8 cellular contexts compared by ENCODE assay signal in genomic region chr3:49719214-49719884, GRCh38. TPM values are rescaled to one million over a fixed set of nuclear protein-coding genes. Genes with fewer than 3 reads are reported as not detected.
DNase-seq lines count a peak whose midpoint lies in the region; ATAC-seq lines count a peak whose summit lies in the region.

A gene with protein sequence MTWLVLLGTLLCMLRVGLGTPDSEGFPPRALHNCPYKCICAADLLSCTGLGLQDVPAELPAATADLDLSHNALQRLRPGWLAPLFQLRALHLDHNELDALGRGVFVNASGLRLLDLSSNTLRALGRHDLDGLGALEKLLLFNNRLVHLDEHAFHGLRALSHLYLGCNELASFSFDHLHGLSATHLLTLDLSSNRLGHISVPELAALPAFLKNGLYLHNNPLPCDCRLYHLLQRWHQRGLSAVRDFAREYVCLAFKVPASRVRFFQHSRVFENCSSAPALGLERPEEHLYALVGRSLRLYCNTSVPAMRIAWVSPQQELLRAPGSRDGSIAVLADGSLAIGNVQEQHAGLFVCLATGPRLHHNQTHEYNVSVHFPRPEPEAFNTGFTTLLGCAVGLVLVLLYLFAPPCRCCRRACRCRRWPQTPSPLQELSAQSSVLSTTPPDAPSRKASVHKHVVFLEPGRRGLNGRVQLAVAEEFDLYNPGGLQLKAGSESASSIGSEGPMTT (minus strand): TSS chr3:49719684. CDS start chr3:49719465, 219 bp downstream.

- DNase-seq in COLO829 (ENCODE audit: low spot score) (peak; percentile 95), HuH-7.5 (ENCODE audit: low spot score) (peak; percentile 73), RPMI8226 (peak; percentile 70), fibroblast of the conjunctiva (ENCODE audit: low read depth) (peak; percentile 80)
- peak; percentile 85 for DNase-seq in activated effector memory CD4-positive, alpha-beta T cell treated with Interleukin-2 at 50 U/mL for 16 hours
- DNase-seq in natural killer cell treated with Interleukin-12 subunit alpha and Interleukin-12 subunit beta and Interleukin-15 and Interleukin-18, amount 100 ng/mL, for 72 hours (ENCODE audit: low spot score), result peak; percentile 94
- peak; percentile 80 to 95 (median 90) for DNase-seq in stimulated activated naive CD4-positive, alpha-beta T cell (lab: John Stamatoyannopoulos, UW)

- H3K36me3 Mint-ChIP-seq in natural killer cell treated with Interleukin-12 subunit alpha and Interleukin-12 subunit beta and Interleukin-15 and Interleukin-18, amount 100 ng/mL, for 72 hours, result no peaks in the 10 kb centered on the region

- peak within 1 kb of the TSS; percentile 66 to 82 for H3K27ac Mint-ChIP-seq in natural killer cell treated with Interleukin-12 subunit alpha and Interleukin-12 subunit beta and Interleukin-15 and Interleukin-18, amount 100 ng/mL, for 72 hours

- no peaks in the 10 kb centered on the region for H3K27me3 Mint-ChIP-seq in natural killer cell treated with Interleukin-12 subunit alpha and Interleukin-12 subunit beta and Interleukin-15 and Interleukin-18, amount 100 ng/mL, for 72 hours

- peak within 1 kb of the TSS; percentile 84 for H3K4me3 Mint-ChIP-seq in natural killer cell treated with Interleukin-12 subunit alpha and Interleukin-12 subunit beta and Interleukin-15 and Interleukin-18, amount 100 ng/mL, for 72 hours

- no peaks in the 10 kb centered on the region for H3K9me3 Mint-ChIP-seq in natural killer cell treated with Interleukin-12 subunit alpha and Interleukin-12 subunit beta and Interleukin-15 and Interleukin-18, amount 100 ng/mL, for 72 hours

- peaks cover 28 to 41% of the 10 kb centered on the region in 2 donors for H3K4me1 Mint-ChIP-seq in natural killer cell treated with Interleukin-12 subunit alpha and Interleukin-12 subunit beta and Interleukin-15 and Interleukin-18, amount 100 ng/mL, for 72 hours (ENCODE audit: low read depth in 2 of 2)

- ATAC-seq in GM21360 (IDR thresholded peaks at IDR 0.05; ENCODE audit: unreplicated experiment), result peak; percentile 40
- ATAC-seq in natural killer cell treated with Interleukin-12 subunit alpha and Interleukin-12 subunit beta and Interleukin-15 and Interleukin-18, amount 100 ng/mL, for 72 hours, result peak; percentile 74 to 79

RNA-seq across cellular contexts. Expression of the gene that starts here (rescaled TPM):
- total RNA-seq in natural killer cell treated with Interleukin-12 subunit alpha and Interleukin-12 subunit beta and Interleukin-15 and Interleukin-18, amount 100 ng/mL, for 72 hours, result 1 to 10 TPM; 1.0 to 2.0 TPM

Comparison
In these comparisons a context has a peak if more than half of its experiments do, and no peak if none do; other contexts are left out.
1. Peak in every context shown above with its lines: DNase-seq and ATAC-seq.